19 cellular contexts compared by ENCODE assay signal in the genomic region with DNA sequence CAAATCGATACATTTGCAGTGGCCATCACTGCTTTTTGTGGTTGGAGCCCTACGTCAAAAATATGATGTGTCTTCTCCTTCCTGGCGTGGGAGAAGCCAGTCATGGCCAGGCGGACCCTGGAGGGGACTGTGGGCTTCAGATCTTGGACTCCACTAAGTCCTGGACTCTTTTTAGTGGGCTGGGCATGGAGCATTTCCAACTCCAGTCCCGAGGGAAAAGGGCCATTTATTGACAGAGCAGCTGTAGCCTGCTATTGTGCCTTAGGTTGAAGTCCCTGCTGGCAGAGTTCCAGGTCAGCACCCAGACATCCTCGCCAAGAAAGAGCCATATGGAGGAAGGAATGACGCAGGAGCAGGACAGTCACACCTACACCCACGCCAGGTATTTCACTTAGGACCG.
DNase-seq lines count a peak whose midpoint lies in the region; ATAC-seq, FAIRE-seq and TF ChIP-seq lines count a peak whose summit lies in the region.
"Had no signal": no experiment of that assay in that cellular context is flagged by ENCODE, and none has a peak within 500 bp of the region (broad histone marks: within the 10 kb centered on the region; RNA-seq: fewer than 3 reads in every experiment).

No MANE protein-coding gene starts in this region.

- no peaks in the 10 kb centered on the region for H3K4me1 ChIP-seq in A673 (ENCODE audit: insufficient read depth, low read length, poor library complexity, severe bottlenecking)
- H3K4me1 ChIP-seq in HEK293 (ENCODE audit: control insufficient read depth, insufficient read depth, low read length): no peaks in the 10 kb centered on the region
- H3K4me1 ChIP-seq in K562 (replicated peaks in 1 of 2; ENCODE audit: control insufficient read depth in 2 of 2, insufficient read depth in 2 of 2, low read length in 2 of 2): no peaks in the 10 kb centered on the region
- no peaks in the 10 kb centered on the region for H3K4me1 ChIP-seq in foreskin keratinocyte

- BruUV-seq in A673 (replicated peaks; lab: Mats Ljungman, UMichigan): no TSS peak
- no TSS peak for BruUV-seq in K562 (replicated peaks; lab: Mats Ljungman, UMichigan)

- in situ Hi-C loops in K562 (cut with MboI): no loop called here

- no peak for TF ChIP-seq CTCF in A673 (conservative IDR thresholded peaks at IDR 0.05; ENCODE audit: low read depth, low read length)
- no peak for TF ChIP-seq CTCF in HEK293 (tag by site-specific recombination; IDR thresholded peaks at IDR 0.05)
- TF ChIP-seq CTCF in K562 (IDR thresholded peaks at IDR 0.05 in 2 of 3, conservative IDR thresholded peaks at IDR 0.05 in 1 of 3; ENCODE audit: insufficient read depth in 2 of 3, low read depth in 1 of 3, low read length in 3 of 3): no peak
- no peak for TF ChIP-seq CTCF in foreskin keratinocyte (conservative IDR thresholded peaks at IDR 0.05)

- POLR2A ChIA-PET in A673 (lab: Charles Lee; ENCODE audit: low non-redundant PET): no interaction called here
- POLR2A ChIA-PET in HEK293 (lab: Yijun Ruan, JAX): no interaction called here
- POLR2A ChIA-PET in K562 (lab: Yijun Ruan, JAX): no interaction called here

- DNase-seq in DMS 273 (lab: John Stamatoyannopoulos, UW; ENCODE audit: unreplicated experiment): peak; percentile 5
- no peak for DNase-seq in DMS 273 treated with DMSO at 0.1 percent for 48 hours (lab: John Stamatoyannopoulos, UW)
- peak; percentile 7 for DNase-seq in A673 (ENCODE audit: low spot score)
- DNase-seq in K562 (ENCODE audit: extremely low read depth in 1 of 4, low spot score in 3 of 4): no peak
- no peak for DNase-seq in HuH-7 (ENCODE audit: low spot score)
- no peak for DNase-seq in foreskin keratinocyte
- no peak for DNase-seq in Right ventricle myocardium inferior (ENCODE audit: missing footprints)
- DNase-seq: CD4-positive, alpha-beta memory T cell; EL; H9; IMR-90; Kasumi-1; MM.1S; NCI-H2081; NCI-H345; PC-9 had no signal

- intact Hi-C loops in A673 (cut with micrococcal nuclease; ENCODE audit: unreplicated experiment): no loop called here
- intact Hi-C loops in K562 (cut with micrococcal nuclease): no loop called here
- intact Hi-C loops in Right ventricle myocardium inferior (cut with DNase I): no loop called here

- H4K20me1 ChIP-seq in K562 (replicated peaks; ENCODE audit: control insufficient read depth, insufficient read depth, low read length): no peaks in the 10 kb centered on the region

- 1% methylated on average over 9 of the region's 9 CpGs for WGBS in K562 (ENCODE audit: insufficient coverage, low coverage, missing lambda C conversion rate)

- H3K27me3 ChIP-seq in A673 (replicated peaks; ENCODE audit: insufficient read depth, low read depth, low read length, poor library complexity): no peaks in the 10 kb centered on the region
- H3K27me3 ChIP-seq in K562 (ENCODE audit: control insufficient read depth in 2 of 2, insufficient read depth in 2 of 2, low read length in 2 of 2): peaks cover 0 to 15% of the 10 kb centered on the region in 2 experiments; a peak in 3 of 5 replicates
- no peaks in the 10 kb centered on the region for H3K27me3 ChIP-seq in foreskin keratinocyte

- H3K9me1 ChIP-seq in K562 (ENCODE audit: control insufficient read depth, insufficient read depth, low read length): no peaks in the 10 kb centered on the region

- TF ChIP-seq EP300 in K562 (IDR thresholded peaks at IDR 0.05; ENCODE audit: low read length): no peak

- no peaks in the 10 kb centered on the region for H3K9me3 ChIP-seq in A673 (ENCODE audit: low read depth, low read length, poor library complexity, severe bottlenecking)
- no peaks in the 10 kb centered on the region; the same call in 1 of the 2 replicates for H3K9me3 ChIP-seq in HEK293 (ENCODE audit: control insufficient read depth, insufficient read depth, low read depth, low read length)
- no peaks in the 10 kb centered on the region for H3K9me3 ChIP-seq in K562 (replicated peaks; ENCODE audit: control insufficient read depth, insufficient read depth, low read depth, low read length)

- no peak for ATAC-seq in K562
- ATAC-seq in foreskin keratinocyte: no peak
- ATAC-seq in Right ventricle myocardium inferior: no peak

- no peaks in the 10 kb centered on the region for H3K79me2 ChIP-seq in K562 (ENCODE audit: control insufficient read depth, insufficient read depth, low read length)

- H3K4me2 ChIP-seq in K562 (ENCODE audit: insufficient read depth, low read length): no peak overlapping the region
- H3K4me2 ChIP-seq: PC-9 had no signal

- H2AFZ ChIP-seq in K562 (ENCODE audit: low read depth, low read length): no peak overlapping the region
- H2AFZ ChIP-seq: PC-9 had no signal

- H3K4me3 ChIP-seq in A673 (ENCODE audit: low read depth, low read length, poor library complexity, severe bottlenecking) (no peak overlapping the region), HEK293 (ENCODE audit: low read depth, low read length) (no peak overlapping the region), K562 (no peak overlapping the region)
- H3K4me3 ChIP-seq: PC-9 had no signal

- no peak for TF ChIP-seq RAD21 in K562 (CRISPR knock-in tag; conservative IDR thresholded peaks at IDR 0.05 in 1 of 2, IDR thresholded peaks at IDR 0.05 in 1 of 2)

- H3K27ac ChIP-seq in A673 (ENCODE audit: low read depth, low read length, poor library complexity, severe bottlenecking) (no peak overlapping the region), HEK293 (ENCODE audit: extremely low read depth, low read depth, low read length) (no peak overlapping the region), K562 (ENCODE audit: extremely low read depth, low read depth, low read length) (no peak overlapping the region), foreskin keratinocyte (no peak overlapping the region)
- H3K27ac ChIP-seq: 22Rv1, PC-9 had no signal

- CTCF ChIA-PET in A673 (lab: Charles Lee): no interaction called here
- CTCF ChIA-PET in HEK293 (lab: Yijun Ruan, JAX): no interaction called here
- CTCF ChIA-PET in K562 (lab: Yijun Ruan, JAX; ENCODE audit: low intra/inter-chr PET ratio): no interaction called here

- H3K9ac ChIP-seq in K562 (ENCODE audit: insufficient read depth in 1 of 2, low read depth in 2 of 2, low read length in 2 of 2): no peak overlapping the region

- H3K36me3 ChIP-seq in A673 (ENCODE audit: insufficient read depth, low read length, poor library complexity, severe bottlenecking) (no peaks in the 10 kb centered on the region), HEK293 (ENCODE audit: control insufficient read depth in 2 of 2, insufficient read depth in 1 of 2, low read length in 2 of 2) (no peaks in the 10 kb centered on the region; a peak in 1 of 3 replicates), K562 (ENCODE audit: control insufficient read depth, insufficient read depth, low read length) (no peaks in the 10 kb centered on the region)

- FAIRE-seq in K562 (lab: Jason Lieb, UNC): no peak
- FAIRE-seq: D721Med had no signal

- no peak for TF ChIP-seq POLR2A in K562 (conservative IDR thresholded peaks at IDR 0.05)

TF ChIP-seq in HEK293, 187 proteins besides CTCF, POLR2A, EP300 and RAD21:
- TF ChIP-seq ZNF677 (tag by site-specific recombination; IDR thresholded peaks at IDR 0.05): no peak
- TF ChIP-seq, protein P1, sequence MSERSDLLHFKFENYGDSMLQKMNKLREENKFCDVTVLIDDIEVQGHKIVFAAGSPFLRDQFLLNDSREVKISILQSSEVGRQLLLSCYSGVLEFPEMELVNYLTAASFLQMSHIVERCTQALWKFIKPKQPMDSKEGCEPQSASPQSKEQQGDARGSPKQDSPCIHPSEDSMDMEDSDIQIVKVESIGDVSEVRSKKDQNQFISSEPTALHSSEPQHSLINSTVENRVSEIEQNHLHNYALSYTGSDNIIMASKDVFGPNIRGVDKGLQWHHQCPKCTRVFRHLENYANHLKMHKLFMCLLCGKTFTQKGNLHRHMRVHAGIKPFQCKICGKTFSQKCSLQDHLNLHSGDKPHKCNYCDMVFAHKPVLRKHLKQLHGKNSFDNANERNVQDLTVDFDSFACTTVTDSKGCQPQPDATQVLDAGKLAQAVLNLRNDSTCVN (tag by site-specific recombination; optimal IDR thresholded peaks at IDR 0.05): no peak
- TF ChIP-seq, protein P2, sequence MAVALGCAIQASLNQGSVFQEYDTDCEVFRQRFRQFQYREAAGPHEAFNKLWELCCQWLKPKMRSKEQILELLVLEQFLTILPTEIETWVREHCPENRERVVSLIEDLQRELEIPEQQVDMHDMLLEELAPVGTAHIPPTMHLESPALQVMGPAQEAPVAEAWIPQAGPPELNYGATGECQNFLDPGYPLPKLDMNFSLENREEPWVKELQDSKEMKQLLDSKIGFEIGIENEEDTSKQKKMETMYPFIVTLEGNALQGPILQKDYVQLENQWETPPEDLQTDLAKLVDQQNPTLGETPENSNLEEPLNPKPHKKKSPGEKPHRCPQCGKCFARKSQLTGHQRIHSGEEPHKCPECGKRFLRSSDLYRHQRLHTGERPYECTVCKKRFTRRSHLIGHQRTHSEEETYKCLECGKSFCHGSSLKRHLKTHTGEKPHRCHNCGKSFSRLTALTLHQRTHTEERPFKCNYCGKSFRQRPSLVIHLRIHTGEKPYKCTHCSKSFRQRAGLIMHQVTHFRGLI (tag by site-specific recombination; IDR thresholded peaks at IDR 0.05): 0 out of 2 replicates have a peak, but pooled peaks have one; percentile 17

TF ChIP-seq in K562, 482 proteins besides CTCF, POLR2A, EP300 and RAD21 (continues in another document):
- TF ChIP-seq RBM17 (IDR thresholded peaks at IDR 0.05; ENCODE audit: borderline replicate concordance, low read depth, low read length) (no peak), CHD2 (IDR thresholded peaks at IDR 0.05; ENCODE audit: low read depth, low read length) (no peak), ZNF431 (CRISPR knock-in tag; IDR thresholded peaks at IDR 0.05) (no peak), CBX3 (IDR thresholded peaks at IDR 0.05; ENCODE audit: borderline replicate concordance in 1 of 2, low read length in 2 of 2) (no peak)
- TF ChIP-seq, protein P3, sequence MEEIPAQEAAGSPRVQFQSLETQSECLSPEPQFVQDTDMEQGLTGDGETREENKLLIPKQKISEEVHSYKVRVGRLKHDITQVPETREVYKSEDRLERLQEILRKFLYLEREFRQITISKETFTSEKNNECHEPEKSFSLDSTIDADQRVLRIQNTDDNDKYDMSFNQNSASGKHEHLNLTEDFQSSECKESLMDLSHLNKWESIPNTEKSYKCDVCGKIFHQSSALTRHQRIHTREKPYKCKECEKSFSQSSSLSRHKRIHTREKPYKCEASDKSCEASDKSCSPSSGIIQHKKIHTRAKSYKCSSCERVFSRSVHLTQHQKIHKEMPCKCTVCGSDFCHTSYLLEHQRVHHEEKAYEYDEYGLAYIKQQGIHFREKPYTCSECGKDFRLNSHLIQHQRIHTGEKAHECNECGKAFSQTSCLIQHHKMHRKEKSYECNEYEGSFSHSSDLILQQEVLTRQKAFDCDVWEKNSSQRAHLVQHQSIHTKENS (CRISPR knock-in tag; IDR thresholded peaks at IDR 0.05): no peak

Comparison
In these comparisons a context has a peak if more than half of its experiments do, and no peak if none do; other contexts are left out.
1. DNase-seq: peak in DMS 273 (single experiment) and A673 (single experiment); none in DMS 273 treated with DMSO at 0.1 percent for 48 hours (single experiment), K562 (0 of 4), HuH-7 (single experiment), foreskin keratinocyte (0 of 2) and Right ventricle myocardium inferior (single experiment).